In the genomic region with DNA sequence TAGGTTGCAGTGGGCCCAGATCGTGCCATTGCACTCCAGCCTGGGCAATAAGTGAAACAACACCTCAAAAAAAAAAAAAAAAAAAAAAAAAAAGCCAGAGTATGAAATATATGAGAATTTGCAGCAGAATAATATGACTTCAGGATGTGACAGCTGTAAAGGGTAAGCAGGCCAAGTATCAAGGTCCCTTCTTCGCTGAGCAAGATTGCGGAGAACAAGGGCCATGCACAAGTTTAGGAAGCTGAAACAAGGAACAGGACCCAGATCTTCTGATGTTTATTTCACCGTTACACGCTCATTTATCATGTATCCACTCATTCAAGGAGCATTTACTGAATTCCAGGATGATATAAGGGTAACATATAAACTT, we compare ENCODE assay signal across 8 cellular contexts. TPM values are rescaled to one million over a fixed set of nuclear protein-coding genes. Genes with fewer than 3 reads are reported as not detected.
A peak's percentile ranks its signal among the peaks of the same experiment; 100 is the strongest.
DNase-seq lines count a peak whose midpoint lies in the region; ATAC-seq, FAIRE-seq and TF ChIP-seq lines count a peak whose summit lies in the region.

No MANE protein-coding gene starts in this region.

- peaks cover 55% of the 10 kb centered on the region for H3K4me1 Mint-ChIP-seq in activated CD4-positive, alpha-beta T cell treated with anti-CD3 and anti-CD28 coated beads, Interleukin-2, amount 10 ng/mL, durations not matched to agents 7 days and 5 days
- H3K4me1 Mint-ChIP-seq in activated naive CD8-positive, alpha-beta T cell (ENCODE audit: low read depth): peaks cover 47% of the 10 kb centered on the region

- TF ChIP-seq CTCF in kidney (IDR thresholded peaks at IDR 0.05; ENCODE audit: borderline replicate concordance, extremely low read depth, insufficient read depth): no peak
- TF ChIP-seq CTCF in GM10266 (IDR thresholded peaks at IDR 0.05; ENCODE audit: control insufficient read depth, insufficient read depth, low read depth, missing control alignments): no peak

- peak overlapping the region; percentile 81 to 86 for H3K9ac ChIP-seq in kidney (ENCODE audit: low read length in 2 of 2)

- peak overlapping the region; percentile 83 for H3K4me3 Mint-ChIP-seq in activated CD4-positive, alpha-beta T cell treated with anti-CD3 and anti-CD28 coated beads, Interleukin-2, amount 10 ng/mL, durations not matched to agents 7 days and 5 days
- H3K4me3 Mint-ChIP-seq in activated naive CD8-positive, alpha-beta T cell: peak overlapping the region; percentile 84

- no peaks in the 10 kb centered on the region for H3K9me3 ChIP-seq in kidney (ENCODE audit: control insufficient read depth in 1 of 2, low read length in 2 of 2)
- no peaks in the 10 kb centered on the region for H3K9me3 ChIP-seq in thymus (ENCODE audit: control insufficient read depth)

- peaks cover 13% of the 10 kb centered on the region for H3K36me3 Mint-ChIP-seq in activated CD4-positive, alpha-beta T cell treated with anti-CD3 and anti-CD28 coated beads, Interleukin-2, amount 10 ng/mL, durations not matched to agents 7 days and 5 days (ENCODE audit: low read depth)
- no peaks in the 10 kb centered on the region for H3K36me3 Mint-ChIP-seq in activated naive CD8-positive, alpha-beta T cell

- CTCF ChIA-PET in activated CD4-positive, alpha-beta T cell treated with anti-CD3 and anti-CD28 coated beads, Interleukin-2, amount 10 ng/mL, durations not matched to agents 7 days and 5 days (lab: Charles Lee): interaction anchor here (0.7 to 5.6 kb wide), 3 partner anchors 13 to 128 kb away, joined by 3 to 29 read pairs (median 3); no protein-coding TSS in a partner anchor

- H3K4me1 ChIP-seq in kidney (ENCODE audit: control insufficient read depth in 1 of 2, insufficient read depth in 1 of 2, low read depth in 1 of 2, low read length in 2 of 2) (peaks cover 19 to 27% of the 10 kb centered on the region in 2 donors), thymus (ENCODE audit: control insufficient read depth, insufficient read depth, low read length) (peaks cover 15% of the 10 kb centered on the region)

- 70% methylated on average over 5 of the region's 5 CpGs for WGBS in thymus

- FAIRE-seq in kidney (lab: Jason Lieb, UNC): no peak

- H3K36me3 ChIP-seq in kidney (ENCODE audit: control insufficient read depth in 1 of 2, insufficient read depth in 2 of 2, low read length in 2 of 2) (no peaks in the 10 kb centered on the region), thymus (ENCODE audit: control insufficient read depth, insufficient read depth) (no peaks in the 10 kb centered on the region)

- H3K9me3 Mint-ChIP-seq in activated CD4-positive, alpha-beta T cell treated with anti-CD3 and anti-CD28 coated beads, Interleukin-2, amount 10 ng/mL, durations not matched to agents 7 days and 5 days: no peaks in the 10 kb centered on the region
- no peaks in the 10 kb centered on the region for H3K9me3 Mint-ChIP-seq in activated naive CD8-positive, alpha-beta T cell (ENCODE audit: low read depth)

- H3K27ac Mint-ChIP-seq in activated CD4-positive, alpha-beta T cell treated with anti-CD3 and anti-CD28 coated beads, Interleukin-2, amount 10 ng/mL, durations not matched to agents 7 days and 5 days: peak overlapping the region; percentile 84
- peak overlapping the region; percentile 91 for H3K27ac Mint-ChIP-seq in activated naive CD8-positive, alpha-beta T cell

- no peaks in the 10 kb centered on the region for H3K27me3 ChIP-seq in thymus (ENCODE audit: control insufficient read depth, insufficient read depth)

- intact Hi-C loops in kidney (cut with DNase I): no loop called here

- H3K4me3 ChIP-seq in kidney (ENCODE audit: low read length in 2 of 2) (peak overlapping the region; percentile 71 to 90), thymus (ENCODE audit: low read length) (peak overlapping the region; percentile 99)

- no peak for DNase-seq in activated CD4-positive, alpha-beta T cell treated with anti-CD3 and anti-CD28 coated beads, Interleukin-2, amount 10 ng/mL, durations not matched to agents 7 days and 5 days
- no peak for DNase-seq in activated CD4-positive, alpha-beta T cell treated with anti-CD3 and anti-CD28 coated beads, Interleukin-2, amount 50 U/mL, for 4 hours
- DNase-seq in kidney (no peak), GM10266 (ENCODE audit: extremely low spot score) (no peak)

- H3K27ac ChIP-seq in kidney (ENCODE audit: low read depth in 2 of 2, low read length in 2 of 2) (peak overlapping the region; percentile 45 to 76), thymus (ENCODE audit: low read depth) (peak overlapping the region; percentile 77)

- no peaks in the 10 kb centered on the region for H3K27me3 Mint-ChIP-seq in activated CD4-positive, alpha-beta T cell treated with anti-CD3 and anti-CD28 coated beads, Interleukin-2, amount 10 ng/mL, durations not matched to agents 7 days and 5 days
- H3K27me3 Mint-ChIP-seq in activated naive CD8-positive, alpha-beta T cell: no peaks in the 10 kb centered on the region

- POLR2A ChIA-PET in activated CD4-positive, alpha-beta T cell treated with anti-CD3 and anti-CD28 coated beads, Interleukin-2, amount 10 ng/mL, durations not matched to agents 7 days and 5 days (lab: Charles Lee): no interaction called here

- ATAC-seq in HG02571 (IDR thresholded peaks at IDR 0.05; ENCODE audit: unreplicated experiment): no peak
- no peak for ATAC-seq in HG03108 (IDR thresholded peaks at IDR 0.05; ENCODE audit: unreplicated experiment)

RNA-seq across cellular contexts. Expression of a gene that starts 0.7 kb away (rescaled TPM):
- total RNA-seq in activated CD4-positive, alpha-beta T cell treated with anti-CD3 and anti-CD28 coated beads, Interleukin-2, amount 10 ng/mL, durations not matched to agents 7 days and 5 days: 10 to 100 TPM; 21.4 to 22.5 TPM
- 17.0 TPM for total RNA-seq in kidney
- 4.4 TPM for polyA plus RNA-seq in kidney (ENCODE audit: insufficient read depth, low read depth, low replicate concordance)
- 8.9 TPM for polyA plus RNA-seq in thymus

RNA-seq across cellular contexts. Expression of a gene that starts 34.3 kb away (rescaled TPM):
- 1 to 10 TPM; 5.4 to 5.9 TPM for total RNA-seq in activated CD4-positive, alpha-beta T cell treated with anti-CD3 and anti-CD28 coated beads, Interleukin-2, amount 10 ng/mL, durations not matched to agents 7 days and 5 days
- 17.7 TPM for total RNA-seq in kidney
- 2.9 TPM for polyA plus RNA-seq in kidney (ENCODE audit: insufficient read depth, low read depth, low replicate concordance)
- 9.6 TPM for polyA plus RNA-seq in thymus

RNA-seq across cellular contexts. Expression of a gene that starts 50.2 kb away (rescaled TPM):
- total RNA-seq in activated CD4-positive, alpha-beta T cell treated with anti-CD3 and anti-CD28 coated beads, Interleukin-2, amount 10 ng/mL, durations not matched to agents 7 days and 5 days: 10 to 100 TPM; 38.0 to 39.4 TPM
- total RNA-seq in kidney: 29.0 TPM
- 20.5 TPM for polyA plus RNA-seq in kidney (ENCODE audit: insufficient read depth, low read depth, low replicate concordance)
- polyA plus RNA-seq in thymus: 33.3 TPM
